In genomic region chr19:35743640-35744306, GRCh38 we compare ENCODE assay signal across 9 cellular contexts. TPM values are rescaled to one million over a fixed set of nuclear protein-coding genes. Genes with fewer than 3 reads are reported as not detected.
A peak's percentile ranks its signal among the peaks of the same experiment; 100 is the strongest.
DNase-seq lines count a peak whose midpoint lies in the region; ATAC-seq and TF ChIP-seq lines count a peak whose summit lies in the region.
"Had no signal": no experiment of that assay in that cellular context is flagged by ENCODE, and none has a peak within 500 bp of the region (broad histone marks: within the 10 kb centered on the region; RNA-seq: fewer than 3 reads in every experiment).

No MANE protein-coding gene starts in this region.

- ATAC-seq in activated T-cell treated with anti-CD3 and anti-CD28 coated beads, Interleukin-2, amount 50 U/mL, for 4 hours: no peak

- no peak for TF ChIP-seq EP300 in suprapubic skin (IDR thresholded peaks at IDR 0.05)

- no peak for DNase-seq in activated T-cell treated with anti-CD3 and anti-CD28 coated beads, Interleukin-2, amount 50 U/mL, for 4 hours
- DNase-seq in activated T-cell treated with anti-CD3 and anti-CD28 coated beads, Interleukin-2, amount 50 U/mL, for 1 hour: no peak
- DNase-seq in glutamatergic neuron: no peak
- DNase-seq in suprapubic skin (ENCODE audit: low spot score in 2 of 2): no peak
- DNase-seq in NCI-H2081 (lab: John Stamatoyannopoulos, UW): no peak
- no peak for DNase-seq in NCI-H1092 treated with DMSO at 0.1 percent for 48 hours (lab: John Stamatoyannopoulos, UW)
- DNase-seq: left ventricle myocardium superior, NCI-H1092, T1000 had no signal

- H3K36me3 ChIP-seq in suprapubic skin: peaks cover 7% of the 10 kb centered on the region

- H3K4me1 Mint-ChIP-seq in activated T-cell treated with anti-CD3 and anti-CD28 coated beads, Interleukin-2, amount 50 U/mL, for 4 hours (ENCODE audit: low read depth): peaks cover 65% of the 10 kb centered on the region
- peaks cover 9% of the 10 kb centered on the region for H3K4me1 Mint-ChIP-seq in glutamatergic neuron (ENCODE audit: low read depth, unreplicated experiment)

- H3K27ac ChIP-seq in suprapubic skin: no peak overlapping the region

- peak overlapping the region; percentile 98 for H3K4me3 Mint-ChIP-seq in activated T-cell treated with anti-CD3 and anti-CD28 coated beads, Interleukin-2, amount 50 U/mL, for 4 hours
- peak overlapping the region; percentile 98 for H3K4me3 Mint-ChIP-seq in glutamatergic neuron (ENCODE audit: unreplicated experiment)

- no peaks in the 10 kb centered on the region for H3K9me3 ChIP-seq in suprapubic skin

- peak overlapping the region; percentile 22 for H3K27ac Mint-ChIP-seq in glutamatergic neuron (ENCODE audit: unreplicated experiment)

- 92% methylated on average over 16 of the region's 16 CpGs for WGBS in suprapubic skin

- TF ChIP-seq POLR2A in suprapubic skin (IDR thresholded peaks at IDR 0.05): no peak

- peaks cover 47% of the 10 kb centered on the region for H3K4me1 ChIP-seq in suprapubic skin

- peaks cover 9% of the 10 kb centered on the region for H3K36me3 Mint-ChIP-seq in activated T-cell treated with anti-CD3 and anti-CD28 coated beads, Interleukin-2, amount 50 U/mL, for 4 hours (ENCODE audit: insufficient read depth)
- no peaks in the 10 kb centered on the region for H3K36me3 Mint-ChIP-seq in glutamatergic neuron (ENCODE audit: unreplicated experiment)

- H3K27me3 ChIP-seq in suprapubic skin: no peaks in the 10 kb centered on the region

- H3K4me3 ChIP-seq in suprapubic skin: peak overlapping the region; percentile 86

- no peaks in the 10 kb centered on the region for H3K27me3 Mint-ChIP-seq in activated T-cell treated with anti-CD3 and anti-CD28 coated beads, Interleukin-2, amount 50 U/mL, for 4 hours (ENCODE audit: low read depth)
- H3K27me3 Mint-ChIP-seq in glutamatergic neuron (ENCODE audit: unreplicated experiment): no peaks in the 10 kb centered on the region

- TF ChIP-seq CTCF in glutamatergic neuron (IDR thresholded peaks at IDR 0.05; ENCODE audit: partially characterized antibody, unreplicated experiment): no peak
- no peak for TF ChIP-seq CTCF in suprapubic skin (IDR thresholded peaks at IDR 0.05)

- H3K9me3 Mint-ChIP-seq in activated T-cell treated with anti-CD3 and anti-CD28 coated beads, Interleukin-2, amount 50 U/mL, for 4 hours: no peaks in the 10 kb centered on the region
- peaks cover 9% of the 10 kb centered on the region for H3K9me3 Mint-ChIP-seq in glutamatergic neuron (ENCODE audit: unreplicated experiment)

RNA-seq across cellular contexts. Expression of gene U2AF1L4, which starts 1.4 kb away (rescaled TPM):
- total RNA-seq in activated T-cell treated with anti-CD3 and anti-CD28 coated beads, Interleukin-2, amount 50 U/mL, for 4 hours: 10 to 100 TPM; 18.9 to 25.2 (median 19.4) TPM
- 24.3 TPM for total RNA-seq in glutamatergic neuron (ENCODE audit: unreplicated experiment)
- 10 to 100 TPM; 18.8 to 45.5 (median 21.9) TPM for total RNA-seq in suprapubic skin

RNA-seq across cellular contexts. Expression of gene IGFLR1, which starts 1.5 kb away (rescaled TPM):
- total RNA-seq in activated T-cell treated with anti-CD3 and anti-CD28 coated beads, Interleukin-2, amount 50 U/mL, for 4 hours: 10 to 100 TPM; 24.0 to 32.7 (median 29.8) TPM
- total RNA-seq in glutamatergic neuron (ENCODE audit: unreplicated experiment) (4.7 TPM), suprapubic skin (1 to 10 TPM; 3.3 to 8.5 (median 6.9) TPM)

RNA-seq across cellular contexts. Expression of gene PSENEN, which starts 1.7 kb away (rescaled TPM):
- 10 to 100 TPM; 46.1 to 49.3 (median 47.9) TPM for total RNA-seq in activated T-cell treated with anti-CD3 and anti-CD28 coated beads, Interleukin-2, amount 50 U/mL, for 4 hours
- total RNA-seq in glutamatergic neuron (ENCODE audit: unreplicated experiment) (109 TPM), suprapubic skin (10 to 100 TPM; 27.1 to 57.2 (median 42.4) TPM)

RNA-seq across cellular contexts. Expression of gene LIN37, which starts 4.6 kb away (rescaled TPM):
- total RNA-seq in activated T-cell treated with anti-CD3 and anti-CD28 coated beads, Interleukin-2, amount 50 U/mL, for 4 hours: 1 to 10 TPM; 5.8 to 6.4 (median 6.4) TPM
- total RNA-seq in glutamatergic neuron (ENCODE audit: unreplicated experiment): 29.8 TPM
- 10 to 100 TPM; 11.0 to 21.5 (median 20.0) TPM for total RNA-seq in suprapubic skin

RNA-seq across cellular contexts. Expression of gene HSPB6, which starts 13.1 kb away (rescaled TPM):
- under 1 TPM; 0.22 to 0.46 (median 0.37) TPM for total RNA-seq in activated T-cell treated with anti-CD3 and anti-CD28 coated beads, Interleukin-2, amount 50 U/mL, for 4 hours
- 0.49 TPM for total RNA-seq in glutamatergic neuron (ENCODE audit: unreplicated experiment)
- 10 to 100 TPM in 1 of 4 donors, 1 to 10 TPM in 3; 4.1 to 13.4 (median 5.5) TPM for total RNA-seq in suprapubic skin
